ENCODE assay signal across 19 cellular contexts in genomic region chr6:42020967-42021366, GRCh38. TPM values are rescaled to one million over a fixed set of nuclear protein-coding genes. Genes with fewer than 3 reads are reported as not detected.
A peak's percentile ranks its signal among the peaks of the same experiment; 100 is the strongest.
DNase-seq lines count a peak whose midpoint lies in the region; ATAC-seq and TF ChIP-seq lines count a peak whose summit lies in the region.
"Had no signal": no experiment of that assay in that cellular context is flagged by ENCODE, and none has a peak within 500 bp of the region (broad histone marks: within the 10 kb centered on the region; RNA-seq: fewer than 3 reads in every experiment).

No MANE protein-coding gene starts in this region.

- WGBS in body of pancreas, 2 donors = 90% methylated on average over 8 of the region's 8 CpGs

- H3K4me3 ChIP-seq in BLaER1 treated with 17β-estradiol and CSF1 and Interleukin-3, amounts not matched to agents 10 nM and 100 nM = peak overlapping the region in 1 of 10 experiments; percentile 26; a peak in 1 of 20 replicates
- H3K4me3 ChIP-seq in CD4-positive, alpha-beta memory T cell (ENCODE audit: low read length in 2 of 2) = no peak overlapping the region
- H3K4me3 ChIP-seq in body of pancreas = no peak overlapping the region
- H3K4me3 ChIP-seq: esophagus squamous epithelium, PC-9, SJSA1, transverse colon had no signal

- H3K27me3 ChIP-seq in BLaER1 treated with 17β-estradiol and CSF1 and Interleukin-3, amounts not matched to agents 10 nM and 100 nM = no peaks in the 10 kb centered on the region
- H3K27me3 ChIP-seq in CD4-positive, alpha-beta memory T cell (ENCODE audit: insufficient read depth, low read length) = no peaks in the 10 kb centered on the region
- no peaks in the 10 kb centered on the region for H3K27me3 ChIP-seq in body of pancreas
- H3K27me3 ChIP-seq: esophagus squamous epithelium, SJSA1, transverse colon had no signal

- no peak for DNase-seq in CD4-positive, alpha-beta memory T cell
- DNase-seq in activated CD4-positive, alpha-beta memory T cell treated with anti-CD3 and anti-CD28 coated beads, Interleukin-2, amount 10 ng/mL, durations not matched to agents 7 days and 5 days = no peak
- DNase-seq in memory B cell (ENCODE audit: low spot score in 2 of 2) = no peak
- DNase-seq in activated effector memory CD4-positive, alpha-beta T cell treated with Interleukin-2 at 50 U/mL for 16 hours = no peak
- DNase-seq in NCI-H1436 (lab: John Stamatoyannopoulos, UW) = no peak
- no peak for DNase-seq in body of pancreas
- DNase-seq: activated CD4-positive, CD25-positive, alpha-beta regulatory T cell treated with anti-CD3 and anti-CD28 coated beads, Interleukin-2, amount 50 U/mL, for 72 hours; AML-193; effector CD4-positive, alpha-beta T cell; esophagus squamous epithelium; GF-D8; Karpas-422; NCI-H1417 treated with DMSO at 0.1 percent for 48 hours; PC-9; stimulated activated naive CD4-positive, alpha-beta T cell treated with Interleukin-2 at 50 U/mL for 16 hours; T1000; transverse colon had no signal

- POLR2A ChIA-PET in CD4-positive, alpha-beta memory T cell (lab: Charles Lee; ENCODE audit: partially characterized antibody) = interaction anchor here (2.2 to 2.9 kb wide), 3 partner anchors 8 to 24 kb away, joined by 8 to 27 read pairs (median 14); no protein-coding TSS in a partner anchor
- POLR2A ChIA-PET in activated CD4-positive, alpha-beta memory T cell treated with anti-CD3 and anti-CD28 coated beads, Interleukin-2, amount 10 ng/mL, durations not matched to agents 7 days and 5 days (lab: Charles Lee) = interaction anchor here (0.7 to 3.2 kb wide), 5 partner anchors 8 to 85 kb away, joined by 4 to 51 read pairs (median 30); partner anchors contain the start of gene CCND3

- H3K27ac ChIP-seq in BLaER1 treated with 17β-estradiol and CSF1 and Interleukin-3, amounts not matched to agents 10 nM and 100 nM = peak overlapping the region in 8 of 11 experiments; percentile 85 to 98 (median 94); a peak in 16 of 22 replicates
- peak overlapping the region; percentile 65 for H3K27ac ChIP-seq in CD4-positive, alpha-beta memory T cell (ENCODE audit: low read depth, low read length)
- no peak overlapping the region for H3K27ac ChIP-seq in body of pancreas
- H3K27ac ChIP-seq: PC-9, SJSA1 had no signal

- H3K36me3 ChIP-seq in BLaER1 treated with 17β-estradiol and CSF1 and Interleukin-3, amounts not matched to agents 10 nM and 100 nM = peaks cover 0 to 20% (median 0%) of the 10 kb centered on the region in 11 experiments; a peak in 4 of 22 replicates
- peaks cover 9% of the 10 kb centered on the region for H3K36me3 ChIP-seq in CD4-positive, alpha-beta memory T cell (ENCODE audit: insufficient read depth, low read length)
- H3K36me3 ChIP-seq in body of pancreas (replicated peaks in 1 of 2; ENCODE audit: insufficient read depth in 1 of 2, low read depth in 2 of 2) = no peaks in the 10 kb centered on the region
- H3K36me3 ChIP-seq: SJSA1, transverse colon had no signal

- no peak for TF ChIP-seq POLR2A in body of pancreas (IDR thresholded peaks at IDR 0.05)

- no peaks in the 10 kb centered on the region for H3K27me3 Mint-ChIP-seq in CD4-positive, alpha-beta memory T cell
- H3K27me3 Mint-ChIP-seq in activated CD4-positive, alpha-beta memory T cell treated with anti-CD3 and anti-CD28 coated beads, Interleukin-2, amount 10 ng/mL, durations not matched to agents 7 days and 5 days = no peaks in the 10 kb centered on the region
- H3K27me3 Mint-ChIP-seq in memory B cell = no peaks in the 10 kb centered on the region

- no peaks in the 10 kb centered on the region; a peak in 1 of 22 replicates for H3K9me3 ChIP-seq in BLaER1 treated with 17β-estradiol and CSF1 and Interleukin-3, amounts not matched to agents 10 nM and 100 nM (replicated peaks in 1 of 11)
- H3K9me3 ChIP-seq in CD4-positive, alpha-beta memory T cell (ENCODE audit: control insufficient read depth in 1 of 2, low read length in 2 of 2) = no peaks in the 10 kb centered on the region
- H3K9me3 ChIP-seq in body of pancreas = no peaks in the 10 kb centered on the region
- H3K9me3 ChIP-seq: esophagus squamous epithelium, SJSA1, transverse colon had no signal

- peak overlapping the region in 7 of 11 experiments; percentile 39 to 89 (median 80); a peak in 11 of 22 replicates for H3K9ac ChIP-seq in BLaER1 treated with 17β-estradiol and CSF1 and Interleukin-3, amounts not matched to agents 10 nM and 100 nM

- no peak for TF ChIP-seq CTCF in body of pancreas (IDR thresholded peaks at IDR 0.05)

- H3K4me1 Mint-ChIP-seq in CD4-positive, alpha-beta memory T cell = peaks cover 58 to 80% (median 64%) of the 10 kb centered on the region in 4 donors
- peaks cover 73% of the 10 kb centered on the region for H3K4me1 Mint-ChIP-seq in activated CD4-positive, alpha-beta memory T cell treated with anti-CD3 and anti-CD28 coated beads, Interleukin-2, amount 10 ng/mL, durations not matched to agents 7 days and 5 days
- peaks cover 45% of the 10 kb centered on the region for H3K4me1 Mint-ChIP-seq in memory B cell

- CTCF ChIA-PET in CD4-positive, alpha-beta memory T cell (lab: Charles Lee; ENCODE audit: partially characterized antibody) = interaction anchor here (1.5 to 2.1 kb wide), 3 partner anchors 19 to 82 kb away, joined by 3 to 12 read pairs (median 4); partner anchors contain the start of gene CCND3
- CTCF ChIA-PET in activated CD4-positive, alpha-beta memory T cell treated with anti-CD3 and anti-CD28 coated beads, Interleukin-2, amount 10 ng/mL, durations not matched to agents 7 days and 5 days (lab: Charles Lee) = interaction anchor here (1.0 to 2.7 kb wide), 6 partner anchors 20 to 100 kb away, joined by 3 to 28 read pairs (median 10); partner anchors contain the start of genes BYSL and MED20

- ATAC-seq in memory B cell (ENCODE audit: low read depth) = no peak
- no peak for ATAC-seq in body of pancreas

- H3K9me3 Mint-ChIP-seq in CD4-positive, alpha-beta memory T cell = no peaks in the 10 kb centered on the region
- no peaks in the 10 kb centered on the region for H3K9me3 Mint-ChIP-seq in activated CD4-positive, alpha-beta memory T cell treated with anti-CD3 and anti-CD28 coated beads, Interleukin-2, amount 10 ng/mL, durations not matched to agents 7 days and 5 days
- H3K9me3 Mint-ChIP-seq in memory B cell = no peaks in the 10 kb centered on the region

- peaks cover 19 to 50% of the 10 kb centered on the region in 2 donors for H3K36me3 Mint-ChIP-seq in CD4-positive, alpha-beta memory T cell
- H3K36me3 Mint-ChIP-seq in activated CD4-positive, alpha-beta memory T cell treated with anti-CD3 and anti-CD28 coated beads, Interleukin-2, amount 10 ng/mL, durations not matched to agents 7 days and 5 days (ENCODE audit: low read depth) = peaks cover 38% of the 10 kb centered on the region
- H3K36me3 Mint-ChIP-seq in memory B cell = peaks cover 9% of the 10 kb centered on the region

- H4K20me1 ChIP-seq in BLaER1 treated with 17β-estradiol and CSF1 and Interleukin-3, amounts not matched to agents 10 nM and 100 nM = no peaks in the 10 kb centered on the region

- intact Hi-C loops in CD4-positive, alpha-beta memory T cell (cut with micrococcal nuclease) = loop anchor here (5.0 kb wide), 1 partner anchor 84 kb away; no protein-coding TSS in a partner anchor
- intact Hi-C loops in body of pancreas (cut with DNase I) = no loop called here

- H3K4me1 ChIP-seq in BLaER1 treated with 17β-estradiol and CSF1 and Interleukin-3, amounts not matched to agents 10 nM and 100 nM = peaks cover 88 to 100% (median 97%) of the 10 kb centered on the region in 10 experiments
- H3K4me1 ChIP-seq in CD4-positive, alpha-beta memory T cell (ENCODE audit: insufficient read depth, low read length) = peaks cover 83% of the 10 kb centered on the region
- no peaks in the 10 kb centered on the region for H3K4me1 ChIP-seq in body of pancreas

- peak overlapping the region in 10 of 11 experiments; percentile 74 to 92 (median 84); a peak in 20 of 22 replicates for H3K4me2 ChIP-seq in BLaER1 treated with 17β-estradiol and CSF1 and Interleukin-3, amounts not matched to agents 10 nM and 100 nM
- H3K4me2 ChIP-seq: PC-9 had no signal

- H3K27ac Mint-ChIP-seq in CD4-positive, alpha-beta memory T cell = peak overlapping the region; percentile 91 to 98 (median 95)
- H3K27ac Mint-ChIP-seq in activated CD4-positive, alpha-beta memory T cell treated with anti-CD3 and anti-CD28 coated beads, Interleukin-2, amount 10 ng/mL, durations not matched to agents 7 days and 5 days = peak overlapping the region; percentile 95
- peak overlapping the region; percentile 92 for H3K27ac Mint-ChIP-seq in memory B cell

- H3K4me3 Mint-ChIP-seq in CD4-positive, alpha-beta memory T cell = peak overlapping the region in 7 of 8 donors; percentile 82 to 92 (median 86)
- H3K4me3 Mint-ChIP-seq in activated CD4-positive, alpha-beta memory T cell treated with anti-CD3 and anti-CD28 coated beads, Interleukin-2, amount 10 ng/mL, durations not matched to agents 7 days and 5 days = peak overlapping the region; percentile 14
- H3K4me3 Mint-ChIP-seq in memory B cell = peak overlapping the region; percentile 79

RNA-seq across cellular contexts. Expression of gene TAF8, which starts 29.4 kb away (rescaled TPM):
- total RNA-seq in CD4-positive, alpha-beta memory T cell = 10 to 100 TPM; 39.1 to 40.9 TPM
- 10 to 100 TPM; 10.3 to 19.3 TPM for polyA plus RNA-seq in CD4-positive, alpha-beta memory T cell
- 10 to 100 TPM; 48.0 to 55.1 TPM for total RNA-seq in activated CD4-positive, alpha-beta memory T cell treated with anti-CD3 and anti-CD28 coated beads, Interleukin-2, amount 10 ng/mL, durations not matched to agents 7 days and 5 days
- total RNA-seq in body of pancreas = 10 to 100 TPM in 1 of 2 donors, 1 to 10 TPM in 1; 7.6 to 18.2 TPM

Comparison
In these comparisons a context has a peak if more than half of its experiments do, and no peak if none do; other contexts are left out.
1. H3K27ac ChIP-seq: peak in BLaER1 treated with 17β-estradiol and CSF1 and Interleukin-3, amounts not matched to agents 10 nM and 100 nM (8 of 11) and CD4-positive, alpha-beta memory T cell (single experiment); none in body of pancreas (0 of 4).
2. H3K4me3 Mint-ChIP-seq: peak in every context shown above with its lines; median percentile 86 in CD4-positive, alpha-beta memory T cell; 79 in memory B cell; 14 in activated CD4-positive, alpha-beta memory T cell treated with anti-CD3 and anti-CD28 coated beads, Interleukin-2, amount 10 ng/mL, durations not matched to agents 7 days and 5 days.
3. Peak in every context shown above with its lines, with median percentiles within 50 percentile points of each other: H3K27ac Mint-ChIP-seq.